In the genomic region with DNA sequence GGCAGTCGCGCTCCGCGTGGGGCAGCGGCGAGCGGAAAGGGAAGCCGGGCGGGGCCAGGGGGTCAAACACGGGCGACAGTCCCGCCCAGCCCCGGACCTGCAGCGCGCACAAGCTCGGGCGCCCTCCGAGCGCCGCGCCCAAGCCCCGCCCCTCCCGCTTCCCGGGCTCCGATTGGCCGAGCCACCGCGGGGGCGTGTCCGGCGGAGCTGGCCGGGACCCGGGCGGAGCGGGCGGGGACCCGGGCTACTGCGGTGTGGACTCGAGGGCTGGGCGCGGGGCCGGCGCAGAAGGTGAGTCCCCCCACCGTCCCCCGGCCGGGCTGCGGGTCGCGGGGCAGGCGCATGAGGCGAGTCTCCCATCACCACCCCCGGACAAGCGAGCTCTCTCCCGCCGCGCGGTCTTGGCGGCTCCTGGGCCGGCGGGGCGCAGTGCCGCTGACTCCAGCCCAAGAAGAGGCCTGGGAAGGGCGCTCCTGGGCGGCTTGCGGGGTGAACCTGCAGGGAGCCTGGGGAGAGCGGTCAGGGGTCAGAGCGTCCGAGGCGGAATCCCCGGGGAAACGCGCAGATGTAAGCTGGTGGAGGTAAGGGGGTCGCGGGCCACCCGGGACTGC, we compare ENCODE assay signal across 8 cellular contexts. TPM values are rescaled to one million over a fixed set of nuclear protein-coding genes. Genes with fewer than 3 reads are reported as not detected.
DNase-seq lines count a peak whose midpoint lies in the region; ATAC-seq and TF ChIP-seq lines count a peak whose summit lies in the region.

A gene with protein sequence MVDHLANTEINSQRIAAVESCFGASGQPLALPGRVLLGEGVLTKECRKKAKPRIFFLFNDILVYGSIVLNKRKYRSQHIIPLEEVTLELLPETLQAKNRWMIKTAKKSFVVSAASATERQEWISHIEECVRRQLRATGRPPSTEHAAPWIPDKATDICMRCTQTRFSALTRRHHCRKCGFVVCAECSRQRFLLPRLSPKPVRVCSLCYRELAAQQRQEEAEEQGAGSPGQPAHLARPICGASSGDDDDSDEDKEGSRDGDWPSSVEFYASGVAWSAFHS (plus strand): TSS at position 247 of the 611 bp plus-strand sequence. CDS start 8,379 bp downstream, outside the sequence.

- peaks cover 29% of the 10 kb centered on the region for H3K79me2 ChIP-seq in GM23338 (replicated peaks; ENCODE audit: insufficient read depth)
- peaks cover 10% of the 10 kb centered on the region for H3K79me2 ChIP-seq in trophoblast cell (ENCODE audit: control insufficient read depth, insufficient read depth, low read length, poor library complexity)

- no peaks in the 10 kb centered on the region for H3K9me3 Mint-ChIP-seq in GM23338
- H3K9me3 Mint-ChIP-seq in activated naive CD8-positive, alpha-beta T cell treated with anti-CD3 and anti-CD28 coated beads, Interleukin-2, amount 10 ng/mL, durations not matched to agents 7 days and 5 days, result no peaks in the 10 kb centered on the region

- H4K91ac ChIP-seq in trophoblast cell (ENCODE audit: low read depth, low read length), result peak within 1 kb of the TSS; percentile 52

- H3K27me3 ChIP-seq in GM06990 (replicated peaks; ENCODE audit: control insufficient read depth, insufficient read depth, low read length) (no peaks in the 10 kb centered on the region), GM23338 (ENCODE audit: insufficient read depth) (no peaks in the 10 kb centered on the region), cardiac muscle cell (no peaks in the 10 kb centered on the region), trophoblast cell (ENCODE audit: insufficient read depth, low read length) (no peaks in the 10 kb centered on the region), tibial nerve (no peaks in the 10 kb centered on the region)

- no peak within 1 kb of the TSS for H2BK12ac ChIP-seq in trophoblast cell (ENCODE audit: low read length)

- peaks cover 22% of the 10 kb centered on the region for H3K79me1 ChIP-seq in trophoblast cell (ENCODE audit: low read length)

- 0 out of 2 replicates have a peak, but pooled peaks cover 7% of the 10 kb centered on the region for H3F3A ChIP-seq in GM23338 (replicated peaks; ENCODE audit: low read depth)

- H3K27ac ChIP-seq in GM23338 (ENCODE audit: low read depth) (peak within 1 kb of the TSS; percentile 75), cardiac muscle cell (peak within 1 kb of the TSS; percentile 6), trophoblast cell (ENCODE audit: low read depth, low read length) (peak within 1 kb of the TSS; percentile 28), tibial nerve (peak within 1 kb of the TSS; percentile 77 to 95 (median 90))

- H3K18ac ChIP-seq in trophoblast cell (ENCODE audit: low read length), result peak within 1 kb of the TSS; percentile 43

- TF ChIP-seq CTCF in GM06990 (IDR thresholded peaks at IDR 0.05; ENCODE audit: insufficient read depth, low read length, poor library complexity, severe bottlenecking), result no peak
- TF ChIP-seq CTCF in GM23338 (conservative IDR thresholded peaks at IDR 0.05; ENCODE audit: low read depth in 2 of 2), result no peak
- TF ChIP-seq CTCF in cardiac muscle cell (IDR thresholded peaks at IDR 0.05; ENCODE audit: low read depth, low read length), result no peak
- no peak for TF ChIP-seq CTCF in tibial nerve (IDR thresholded peaks at IDR 0.05)

- H3K4me1 ChIP-seq in GM23338 (ENCODE audit: insufficient read depth) (peaks cover 10% of the 10 kb centered on the region), cardiac muscle cell (ENCODE audit: low read depth) (peaks cover 24% of the 10 kb centered on the region), trophoblast cell (ENCODE audit: control insufficient read depth in 1 of 2, insufficient read depth in 2 of 2, low read length in 2 of 2) (peaks cover 35 to 37% of the 10 kb centered on the region in 2 experiments), tibial nerve (peaks cover 0 to 90% (median 44%) of the 10 kb centered on the region in 4 donors)

- H3K4me3 Mint-ChIP-seq in GM23338, result peak within 1 kb of the TSS; percentile 78
- peak within 1 kb of the TSS; percentile 89 for H3K4me3 Mint-ChIP-seq in activated naive CD8-positive, alpha-beta T cell treated with anti-CD3 and anti-CD28 coated beads, Interleukin-2, amount 10 ng/mL, durations not matched to agents 7 days and 5 days

- peak within 1 kb of the TSS; percentile 11 for H3K14ac ChIP-seq in trophoblast cell (ENCODE audit: low read length)

- no CpG with 5 or more reads among the region's 75 CpGs for WGBS in trophoblast cell (ENCODE audit: extremely low coverage, insufficient coverage, insufficient read length)
- WGBS in tibial nerve, 2 donors, result 0% methylated on average over 29 to 32 of the region's 75 CpGs

- H3K23ac ChIP-seq in trophoblast cell (ENCODE audit: low read length), result no peak within 1 kb of the TSS

- 0 out of 2 replicates have a peak within 1 kb of the TSS, but pooled peaks have one; percentile 32 for H2AFZ ChIP-seq in GM23338
- H2AFZ ChIP-seq in trophoblast cell (ENCODE audit: insufficient read depth, low read length, poor library complexity), result peak within 1 kb of the TSS; percentile 88

- H3K4me2 ChIP-seq in GM23338, result peak within 1 kb of the TSS; percentile 89
- peak within 1 kb of the TSS; percentile 96 for H3K4me2 ChIP-seq in trophoblast cell (ENCODE audit: low read length)

- H3K27me3 Mint-ChIP-seq in GM23338 (ENCODE audit: insufficient read depth, low read depth, poor library complexity), result peaks cover 11% of the 10 kb centered on the region
- no peaks in the 10 kb centered on the region for H3K27me3 Mint-ChIP-seq in activated naive CD8-positive, alpha-beta T cell treated with anti-CD3 and anti-CD28 coated beads, Interleukin-2, amount 10 ng/mL, durations not matched to agents 7 days and 5 days

- peaks cover 3% of the 10 kb centered on the region; the same call in 2 of the 3 replicates for H3K36me3 Mint-ChIP-seq in GM23338 (ENCODE audit: low read depth)
- H3K36me3 Mint-ChIP-seq in activated naive CD8-positive, alpha-beta T cell treated with anti-CD3 and anti-CD28 coated beads, Interleukin-2, amount 10 ng/mL, durations not matched to agents 7 days and 5 days, result peaks cover 17% of the 10 kb centered on the region

- DNase-seq in GM06990 (ENCODE audit: extremely low read depth, insufficient read length) (peak; percentile 92), GM23338 (ENCODE audit: low spot score) (peak; percentile 89), Kasumi-1 (lab: John Stamatoyannopoulos, UW) (peak; percentile 46 to 48), SW 1271 (lab: John Stamatoyannopoulos, UW) (peak; percentile 22 to 80), cardiac muscle cell (ENCODE audit: low read depth in 1 of 2, low spot score in 1 of 2) (peak; percentile 79 to 92), trophoblast cell (peak; percentile 90 to 94), tibial nerve (ENCODE audit: low spot score in 2 of 2) (peak; percentile 79 to 86)
- peak; percentile 98 for DNase-seq in activated naive CD8-positive, alpha-beta T cell treated with anti-CD3 and anti-CD28 coated beads, Interleukin-2, amount 10 ng/mL, durations not matched to agents 7 days and 5 days

- peak within 1 kb of the TSS; percentile 90 for H3K4me3 ChIP-seq in GM06990 (replicated peaks; ENCODE audit: low read depth, low read length)
- peak within 1 kb of the TSS; percentile 88 for H3K4me3 ChIP-seq in GM23338
- peak within 1 kb of the TSS; percentile 45 for H3K4me3 ChIP-seq in cardiac muscle cell
- peak within 1 kb of the TSS; percentile 81 for H3K4me3 ChIP-seq in trophoblast cell (ENCODE audit: low read depth, low read length)
- H3K4me3 ChIP-seq in tibial nerve, result peak within 1 kb of the TSS; percentile 74 to 97 (median 96)

- POLR2A ChIA-PET in activated naive CD8-positive, alpha-beta T cell treated with anti-CD3 and anti-CD28 coated beads, Interleukin-2, amount 10 ng/mL, durations not matched to agents 7 days and 5 days (lab: Charles Lee), result interaction anchor here (0.8 to 6.9 kb wide), 9 partner anchors 9 to 59 kb away, joined by 4 to 72 read pairs (median 27); partner anchors contain the start of genes C19orf12 and POP4

- peak within 1 kb of the TSS; percentile 55 for H2BK120ac ChIP-seq in trophoblast cell (ENCODE audit: insufficient read depth, low read length, poor library complexity)

- peaks cover 3% of the 10 kb centered on the region; the same call in 1 of the 2 replicates for H3K36me3 ChIP-seq in GM06990 (ENCODE audit: control insufficient read depth, insufficient read depth, low read length)
- no peaks in the 10 kb centered on the region for H3K36me3 ChIP-seq in GM23338 (ENCODE audit: insufficient read depth)
- no peaks in the 10 kb centered on the region for H3K36me3 ChIP-seq in cardiac muscle cell
- H3K36me3 ChIP-seq in trophoblast cell (ENCODE audit: control insufficient read depth in 1 of 2, insufficient read depth in 2 of 2, low read length in 2 of 2), result no peaks in the 10 kb centered on the region
- peaks cover 0 to 5% (median 0%) of the 10 kb centered on the region in 3 donors for H3K36me3 ChIP-seq in tibial nerve

- peak within 1 kb of the TSS; percentile 65 for H3K9ac ChIP-seq in trophoblast cell (ENCODE audit: low read length)

- TF ChIP-seq EP300 in tibial nerve (IDR thresholded peaks at IDR 0.05), result peak in 1 of 2 donors; percentile 44

- TF ChIP-seq POLR2A in tibial nerve (IDR thresholded peaks at IDR 0.05), result peak; percentile 39 to 80

- H4K12ac ChIP-seq in trophoblast cell (ENCODE audit: low read depth, low read length), result no peak within 1 kb of the TSS

- peak; percentile 80 for ATAC-seq in GM23338
- ATAC-seq in activated naive CD8-positive, alpha-beta T cell treated with anti-CD3 and anti-CD28 coated beads, Interleukin-2, amount 10 ng/mL, durations not matched to agents 7 days and 5 days (ENCODE audit: low read depth), result peak; percentile 81

- H2BK5ac ChIP-seq in trophoblast cell (ENCODE audit: low read depth, low read length, poor library complexity), result peak within 1 kb of the TSS; percentile 70

- H3K4me1 Mint-ChIP-seq in GM23338, result peaks cover 34% of the 10 kb centered on the region
- H3K4me1 Mint-ChIP-seq in activated naive CD8-positive, alpha-beta T cell treated with anti-CD3 and anti-CD28 coated beads, Interleukin-2, amount 10 ng/mL, durations not matched to agents 7 days and 5 days, result peaks cover 61% of the 10 kb centered on the region

- H3K9me2 ChIP-seq in GM23338 (ENCODE audit: insufficient read depth), result no peaks in the 10 kb centered on the region

- H4K20me1 ChIP-seq in GM23338 (replicated peaks; ENCODE audit: insufficient read depth), result no peaks in the 10 kb centered on the region; the same call in none of the 2 replicates

- no peak within 1 kb of the TSS for H2AK5ac ChIP-seq in trophoblast cell (ENCODE audit: low read length)

- peak within 1 kb of the TSS; percentile 70 for H4K8ac ChIP-seq in trophoblast cell (ENCODE audit: low read depth, low read length)

- no peak within 1 kb of the TSS for H3K27ac Mint-ChIP-seq in GM23338
- H3K27ac Mint-ChIP-seq in activated naive CD8-positive, alpha-beta T cell treated with anti-CD3 and anti-CD28 coated beads, Interleukin-2, amount 10 ng/mL, durations not matched to agents 7 days and 5 days, result peak within 1 kb of the TSS; percentile 88

- no peaks in the 10 kb centered on the region for H3K9me3 ChIP-seq in cardiac muscle cell (ENCODE audit: low read depth)
- no peaks in the 10 kb centered on the region for H3K9me3 ChIP-seq in trophoblast cell (ENCODE audit: insufficient read depth, low read depth, low read length)
- H3K9me3 ChIP-seq in tibial nerve, result no peaks in the 10 kb centered on the region

- peak within 1 kb of the TSS; percentile 87 for H3K4ac ChIP-seq in trophoblast cell (ENCODE audit: low read depth, low read length)

RNA-seq across cellular contexts. Expression of the gene that starts here (rescaled TPM):
- 16.0 and 25.1 TPM in 2 replicates for total RNA-seq in GM23338 (2014; rRNA removed; shearing (Covaris generic))
- polyA plus RNA-seq in GM23338 (2016; fragmentation: Nextera tagmentation; extraction: Ambion mirVana) (10.1 and 12.1 TPM in 2 replicates), cardiac muscle cell (0.96 and 2.3 TPM in 2 replicates)
- total RNA-seq in activated naive CD8-positive, alpha-beta T cell treated with anti-CD3 and anti-CD28 coated beads, Interleukin-2, amount 10 ng/mL, durations not matched to agents 7 days and 5 days, result 10 to 100 TPM; 33.3 to 35.9 TPM
- total RNA-seq in cardiac muscle cell (3.0 and 3.1 TPM in 2 replicates), tibial nerve (100 to 1,000 TPM in 2 of 4 donors, 10 to 100 TPM in 2; 52.2 to 119 (median 89.0) TPM)
- 37.2 and 41.2 TPM in 2 replicates for polyA plus RNA-seq in trophoblast cell (2013)

Comparison
In these comparisons a context has a peak if more than half of its experiments do, and no peak if none do; other contexts are left out.
1. Peak in every context shown above with its lines: DNase-seq, ATAC-seq, H3K4me3 ChIP-seq and H3K27ac ChIP-seq.
2. DNase-seq: peak in every context shown above with its lines; median percentile 98 in activated naive CD8-positive, alpha-beta T cell treated with anti-CD3 and anti-CD28 coated beads, Interleukin-2, amount 10 ng/mL, durations not matched to agents 7 days and 5 days; 92 in GM06990; 92 in trophoblast cell; 89 in GM23338; 86 in cardiac muscle cell; 82 in tibial nerve; 51 in SW 1271; 47 in Kasumi-1.
3. H3K4me3 ChIP-seq: peak in every context shown above with its lines; median percentile 96 in tibial nerve; 90 in GM06990; 88 in GM23338; 81 in trophoblast cell; 45 in cardiac muscle cell.
4. H3K27ac ChIP-seq: peak in every context shown above with its lines; median percentile 90 in tibial nerve; 75 in GM23338; 28 in trophoblast cell; 6 in cardiac muscle cell.